ENCODE assay signal across 3 cellular contexts in the genomic region with DNA sequence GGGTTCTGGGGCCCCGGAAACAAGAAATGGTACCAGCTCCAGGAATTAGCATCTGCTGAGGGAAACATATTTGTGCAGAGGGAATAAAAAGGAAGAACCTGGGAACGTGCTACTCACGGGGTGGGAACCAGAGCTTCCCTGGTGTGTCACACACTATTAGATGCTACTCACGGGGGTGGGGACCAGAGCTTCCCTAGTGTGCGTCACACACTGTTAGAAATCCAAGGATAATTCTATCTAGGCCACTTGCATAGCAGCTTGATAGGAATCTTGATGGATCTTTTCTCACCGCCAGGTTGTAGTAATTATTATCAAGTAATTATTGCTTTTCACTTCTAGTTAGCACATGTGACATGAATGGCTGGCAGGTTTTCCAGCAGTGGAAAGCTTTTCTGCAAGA.
"Had no signal": no experiment of that assay in that cellular context is flagged by ENCODE, and none has a peak within 500 bp of the region (broad histone marks: within the 10 kb centered on the region; RNA-seq: fewer than 3 reads in every experiment).

No MANE protein-coding gene starts in this region.

- DNase-seq: GDM1, GF-D8 had no signal

- ATAC-seq: GM12878 had no signal

- H3K4me3 ChIP-seq: GM12878 had no signal
